8 cellular contexts compared by ENCODE assay signal in genomic region chr14:50530794-50531193, GRCh38. TPM values are rescaled to one million over a fixed set of nuclear protein-coding genes. Genes with fewer than 3 reads are reported as not detected.
DNase-seq lines count a peak whose midpoint lies in the region; TF ChIP-seq lines count a peak whose summit lies in the region.

No MANE protein-coding gene starts in this region.

- peaks cover 24% of the 10 kb centered on the region for H3K4me1 ChIP-seq in smooth muscle cell (ENCODE audit: low read depth)

- H4K20me1 ChIP-seq in smooth muscle cell (ENCODE audit: low read depth): peaks cover 57% of the 10 kb centered on the region

- peaks cover 30% of the 10 kb centered on the region for H3K4me1 Mint-ChIP-seq in glutamatergic neuron (ENCODE audit: low read depth, unreplicated experiment)

- H3K36me3 ChIP-seq in smooth muscle cell (ENCODE audit: low read depth): no peaks in the 10 kb centered on the region

- peaks cover 59% of the 10 kb centered on the region for H3K79me2 ChIP-seq in smooth muscle cell (ENCODE audit: low read depth)

- WGBS in smooth muscle cell (ENCODE audit: low lambda C conversion rate): 49% methylated on average over 5 of the region's 5 CpGs

- H3K9me3 ChIP-seq in smooth muscle cell (replicated peaks; ENCODE audit: low read depth): no peaks in the 10 kb centered on the region

- TF ChIP-seq CTCF in VCaP (conservative IDR thresholded peaks at IDR 0.05) (no peak), glutamatergic neuron (IDR thresholded peaks at IDR 0.05; ENCODE audit: partially characterized antibody, unreplicated experiment) (no peak), smooth muscle cell (IDR thresholded peaks at IDR 0.05; ENCODE audit: borderline replicate concordance, insufficient read depth, poor library complexity, severe bottlenecking) (no peak)

- H2AFZ ChIP-seq in smooth muscle cell (ENCODE audit: low read depth): no peak overlapping the region

- H3K27ac ChIP-seq in VCaP: peak overlapping the region; percentile 95
- H3K27ac ChIP-seq in smooth muscle cell (ENCODE audit: low read depth): peak overlapping the region; percentile 61

- H3K27ac Mint-ChIP-seq in glutamatergic neuron (ENCODE audit: unreplicated experiment): peak overlapping the region; percentile 94

- H3F3A ChIP-seq in smooth muscle cell (ENCODE audit: low read depth): peaks cover 3% of the 10 kb centered on the region

- peak overlapping the region; percentile 66 for H3K4me3 ChIP-seq in smooth muscle cell

- DNase-seq in DMS 273 (lab: John Stamatoyannopoulos, UW; ENCODE audit: unreplicated experiment): peak; percentile 26
- DNase-seq in DMS 273 treated with DMSO at 0.1 percent for 48 hours (lab: John Stamatoyannopoulos, UW): no peak
- no peak for DNase-seq in glutamatergic neuron
- DNase-seq in smooth muscle cell (lab: John Stamatoyannopoulos, UW; ENCODE audit: unreplicated experiment): no peak
- DNase-seq in DMS53 treated with DMSO at 0.1 percent for 48 hours (lab: John Stamatoyannopoulos, UW; ENCODE audit: unreplicated experiment): no peak
- DNase-seq in DMS53 (lab: John Stamatoyannopoulos, UW): no peak
- DNase-seq in COLO668 (lab: John Stamatoyannopoulos, UW; ENCODE audit: unreplicated experiment): no peak

- H3K27me3 Mint-ChIP-seq in glutamatergic neuron (ENCODE audit: unreplicated experiment): peaks cover 4% of the 10 kb centered on the region

- H3K36me3 Mint-ChIP-seq in glutamatergic neuron (ENCODE audit: unreplicated experiment): no peaks in the 10 kb centered on the region

- peak overlapping the region; percentile 86 for H3K4me3 Mint-ChIP-seq in glutamatergic neuron (ENCODE audit: unreplicated experiment)

- no peaks in the 10 kb centered on the region for H3K27me3 ChIP-seq in smooth muscle cell (ENCODE audit: low read depth)

- H3K9me3 Mint-ChIP-seq in glutamatergic neuron (ENCODE audit: unreplicated experiment): peaks cover 10% of the 10 kb centered on the region

- H3K9ac ChIP-seq in smooth muscle cell (ENCODE audit: low read depth): no peak overlapping the region

- H3K4me2 ChIP-seq in smooth muscle cell: peak overlapping the region; percentile 87

RNA-seq across cellular contexts. Expression of gene MAP4K5, which starts 1.6 kb away (rescaled TPM):
- 99.5 TPM for total RNA-seq in glutamatergic neuron (ENCODE audit: unreplicated experiment)
- total RNA-seq in smooth muscle cell: 101 and 115 TPM in 2 replicates
- polyA plus RNA-seq in smooth muscle cell: 35.4 and 52.7 TPM in 2 replicates

RNA-seq across cellular contexts. Expression of gene ATL1, which starts 29.2 kb away (rescaled TPM):
- total RNA-seq in glutamatergic neuron (ENCODE audit: unreplicated experiment) (44.0 TPM), smooth muscle cell (1.8 and 2.1 TPM in 2 replicates)
- 1.5 and 3.5 TPM in 2 replicates for polyA plus RNA-seq in smooth muscle cell

Comparison
In these comparisons a context has a peak if more than half of its experiments do, and no peak if none do; other contexts are left out.
1. RNA of gene ATL1, which starts 29.2 kb away (total RNA-seq): 44.0 TPM in glutamatergic neuron (single experiment); 1.8 to 2.1 TPM in smooth muscle cell; every median in the first group is over 10 times any median in the second.